Comparison of ENCODE assay signal across 11 cellular contexts in the genomic region with DNA sequence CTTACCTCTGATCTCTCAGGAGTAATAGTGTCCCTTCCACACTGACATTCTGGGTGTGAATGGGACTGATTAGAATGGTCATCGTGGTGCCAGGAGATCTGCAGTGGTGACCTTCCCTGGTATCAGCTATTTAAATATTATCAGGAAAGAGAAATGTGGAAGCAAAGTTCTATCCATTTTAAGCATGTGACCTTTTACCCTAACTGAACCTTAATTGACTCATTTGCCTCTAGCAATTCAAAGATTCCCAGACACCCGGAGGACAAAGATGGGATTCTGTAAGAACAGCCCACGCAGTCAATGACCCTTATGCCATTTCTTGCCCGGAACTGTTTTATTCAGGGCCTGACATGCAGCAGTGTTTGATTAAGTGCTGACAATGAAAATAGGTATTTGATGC. TPM values are rescaled to one million over a fixed set of nuclear protein-coding genes. Genes with fewer than 3 reads are reported as not detected.
A peak's percentile ranks its signal among the peaks of the same experiment; 100 is the strongest.
DNase-seq lines count a peak whose midpoint lies in the region; ATAC-seq and TF ChIP-seq lines count a peak whose summit lies in the region.
"Had no signal": no experiment of that assay in that cellular context is flagged by ENCODE, and none has a peak within 500 bp of the region (broad histone marks: within the 10 kb centered on the region; RNA-seq: fewer than 3 reads in every experiment).

No MANE protein-coding gene starts in this region.

- no peak for TF ChIP-seq CTCF in RWPE2 (IDR thresholded peaks at IDR 0.05; ENCODE audit: poor library complexity, severe bottlenecking)
- TF ChIP-seq CTCF in fibroblast of mammary gland (conservative IDR thresholded peaks at IDR 0.05; ENCODE audit: control insufficient read depth, insufficient read depth, low read depth, low read length), result no peak
- no peak for TF ChIP-seq CTCF in osteocyte (IDR thresholded peaks at IDR 0.05)
- no peak for TF ChIP-seq CTCF in natural killer cell (IDR thresholded peaks at IDR 0.05)
- TF ChIP-seq CTCF in ascending aorta (IDR thresholded peaks at IDR 0.05), result no peak

- H3K4me1 Mint-ChIP-seq in osteocyte (ENCODE audit: unreplicated experiment) (peaks cover 47% of the 10 kb centered on the region), natural killer cell (peaks cover 45 to 47% of the 10 kb centered on the region in 2 donors)
- H3K4me1 Mint-ChIP-seq: stimulated activated memory B cell treated with anti-CD40 and anti-IgM and Interleukin-4, amounts not matched to agents 10 μg/mL and 1 μg/mL and 100 μg/mL, for 72 hours had no signal

- H3K36me3 Mint-ChIP-seq in osteocyte (ENCODE audit: unreplicated experiment), result no peaks in the 10 kb centered on the region
- no peaks in the 10 kb centered on the region for H3K36me3 Mint-ChIP-seq in natural killer cell
- H3K36me3 Mint-ChIP-seq: CD8-positive, alpha-beta T cell; stimulated activated memory B cell treated with anti-CD40 and anti-IgM and Interleukin-4, amounts not matched to agents 10 μg/mL and 1 μg/mL and 100 μg/mL, for 72 hours had no signal

- no peaks in the 10 kb centered on the region for H3K9me3 Mint-ChIP-seq in osteocyte (ENCODE audit: unreplicated experiment)
- H3K9me3 Mint-ChIP-seq in natural killer cell, result no peaks in the 10 kb centered on the region
- H3K9me3 Mint-ChIP-seq: CD8-positive, alpha-beta T cell; stimulated activated memory B cell treated with anti-CD40 and anti-IgM and Interleukin-4, amounts not matched to agents 10 μg/mL and 1 μg/mL and 100 μg/mL, for 72 hours had no signal

- H3K4me3 ChIP-seq in RWPE2 (ENCODE audit: severe bottlenecking), result no peak overlapping the region
- no peak overlapping the region for H3K4me3 ChIP-seq in fibroblast of mammary gland (ENCODE audit: control insufficient read depth, low read depth, low read length)
- H3K4me3 ChIP-seq in ascending aorta, result no peak overlapping the region
- H3K4me3 ChIP-seq: ovary had no signal

- H3K27ac Mint-ChIP-seq in osteocyte (ENCODE audit: unreplicated experiment) (peak overlapping the region; percentile 3), natural killer cell (peak overlapping the region in 1 of 2 donors; percentile 10)
- H3K27ac Mint-ChIP-seq: CD8-positive, alpha-beta T cell; stimulated activated memory B cell treated with anti-CD40 and anti-IgM and Interleukin-4, amounts not matched to agents 10 μg/mL and 1 μg/mL and 100 μg/mL, for 72 hours had no signal

- H3K36me3 ChIP-seq in RWPE2 (ENCODE audit: low read depth), result no peaks in the 10 kb centered on the region
- no peaks in the 10 kb centered on the region for H3K36me3 ChIP-seq in ascending aorta
- H3K36me3 ChIP-seq: ovary had no signal

- H3K4me1 ChIP-seq in RWPE2 (ENCODE audit: insufficient read depth, poor library complexity, severe bottlenecking) (peaks cover 36% of the 10 kb centered on the region), ascending aorta (peaks cover 6 to 22% of the 10 kb centered on the region in 2 donors)

- in situ Hi-C loops in Caki2 (cut with HindIII; ENCODE audit: low pct_unique_long_range_greater_than_20kb, low sequenced_read_pairs), result no loop called here
- in situ Hi-C loops in G401 (cut with HindIII; ENCODE audit: low sequenced_read_pairs), result no loop called here

- intact Hi-C loops in natural killer cell (cut with micrococcal nuclease) (no loop called here), ascending aorta (cut with DNase I) (no loop called here)

- H3K27ac ChIP-seq in RWPE2 (ENCODE audit: poor library complexity, severe bottlenecking) (peak overlapping the region; percentile 86), ascending aorta (no peak overlapping the region)
- H3K27ac ChIP-seq: ovary had no signal

- no peak overlapping the region for H3K4me3 Mint-ChIP-seq in osteocyte (ENCODE audit: unreplicated experiment)
- H3K4me3 Mint-ChIP-seq in natural killer cell, result no peak overlapping the region
- H3K4me3 Mint-ChIP-seq: CD8-positive, alpha-beta T cell; stimulated activated memory B cell treated with anti-CD40 and anti-IgM and Interleukin-4, amounts not matched to agents 10 μg/mL and 1 μg/mL and 100 μg/mL, for 72 hours had no signal

- H3K27me3 Mint-ChIP-seq in osteocyte (ENCODE audit: unreplicated experiment) (no peaks in the 10 kb centered on the region), natural killer cell (ENCODE audit: low read depth in 2 of 2) (no peaks in the 10 kb centered on the region)

- H3K9me3 ChIP-seq in RWPE2 (ENCODE audit: severe bottlenecking), result no peaks in the 10 kb centered on the region
- H3K9me3 ChIP-seq in ascending aorta, result no peaks in the 10 kb centered on the region
- H3K9me3 ChIP-seq: ovary had no signal

- ATAC-seq in RWPE2 (ENCODE audit: low read depth) (peak; percentile 58), natural killer cell (no peak)
- ATAC-seq: CD8-positive, alpha-beta T cell; stimulated activated memory B cell treated with anti-CD40 and anti-IgM and Interleukin-4, amounts not matched to agents 10 μg/mL and 1 μg/mL and 100 μg/mL, for 72 hours had no signal

- no peaks in the 10 kb centered on the region for H3K27me3 ChIP-seq in RWPE2 (ENCODE audit: insufficient read depth, poor library complexity, severe bottlenecking)
- no peaks in the 10 kb centered on the region for H3K27me3 ChIP-seq in ascending aorta
- H3K27me3 ChIP-seq: ovary had no signal

- DNase-seq in Caki2 (ENCODE audit: low read depth) (peak; percentile 23), RWPE2 (ENCODE audit: low spot score) (no peak), fibroblast of mammary gland (ENCODE audit: low read depth) (peak; percentile 82), osteocyte (ENCODE audit: extremely low spot score, unreplicated experiment) (no peak), natural killer cell (no peak), G401 (ENCODE audit: low spot score) (no peak), ascending aorta (ENCODE audit: low spot score in 2 of 2) (no peak), NCI-H748 (lab: John Stamatoyannopoulos, UW; ENCODE audit: unreplicated experiment) (no peak)
- DNase-seq: CD8-positive, alpha-beta T cell; ovary had no signal

RNA-seq across cellular contexts. Expression of gene LIPC, which starts 10.3 kb away (rescaled TPM):
- total RNA-seq in Caki2 (2014; rRNA removed; shearing (Covaris generic); ENCODE audit: low replicate concordance), result 0.23 and 4.0 TPM in 2 replicates
- total RNA-seq in osteocyte (not detected in 2 replicates), natural killer cell (1 to 10 TPM; 5.3 to 7.1 (median 5.3) TPM), ascending aorta (not detected)
- total RNA-seq in G401 (2014; rRNA removed; shearing (Covaris generic)), result not detected in 2 replicates

Comparison
In these comparisons a context has a peak if more than half of its experiments do, and no peak if none do; other contexts are left out.
1. DNase-seq: peak in Caki2 (single experiment) and fibroblast of mammary gland (single experiment); none in RWPE2 (single experiment), osteocyte (single experiment), natural killer cell (single experiment), G401 (single experiment), ascending aorta (0 of 2) and NCI-H748 (single experiment).